ENCODE assay signal across 13 cellular contexts in the genomic region with DNA sequence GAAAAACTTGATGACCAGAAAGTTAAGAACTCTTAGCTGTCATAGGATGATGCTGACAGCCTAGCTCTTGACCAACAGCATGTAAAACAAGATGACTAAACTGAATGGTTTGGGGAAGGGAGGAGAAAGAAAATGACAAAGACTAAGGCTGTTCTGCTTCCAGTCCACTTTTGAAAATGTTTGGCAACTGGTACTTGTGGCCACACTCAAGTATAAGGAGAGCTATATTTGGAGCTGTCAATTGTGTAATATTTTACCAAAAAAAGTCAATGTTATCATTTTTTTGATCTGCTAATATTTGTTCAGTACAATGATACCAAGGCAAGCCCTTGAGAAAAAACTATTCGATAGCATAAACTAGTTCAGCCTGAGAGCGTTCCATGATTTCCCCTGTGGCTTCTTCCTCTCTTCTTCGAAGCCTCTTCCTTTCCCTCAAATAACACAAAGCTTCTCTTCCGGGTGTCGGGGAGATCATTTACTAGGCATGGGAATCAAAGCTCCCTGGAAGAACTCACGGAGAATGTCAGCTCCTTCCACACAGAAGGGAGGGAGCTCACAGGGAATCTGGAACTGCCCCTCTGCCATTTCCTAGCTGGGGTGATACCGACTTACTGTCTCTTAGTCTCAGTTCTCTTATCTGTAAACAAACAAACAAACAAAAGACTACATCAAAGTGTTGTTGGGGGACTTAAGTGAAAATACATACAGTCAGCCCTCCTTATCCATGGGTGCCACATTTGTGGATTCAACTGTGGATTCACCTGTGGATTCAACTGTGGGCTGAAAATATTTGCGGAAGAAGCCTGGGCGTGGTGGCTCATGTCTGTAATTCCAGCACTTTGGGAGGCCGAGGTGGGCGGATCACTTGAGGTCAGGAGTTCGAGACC.
A peak's percentile ranks its signal among the peaks of the same experiment; 100 is the strongest.
DNase-seq lines count a peak whose midpoint lies in the region; ATAC-seq and TF ChIP-seq lines count a peak whose summit lies in the region.
"Had no signal": no experiment of that assay in that cellular context is flagged by ENCODE, and none has a peak within 500 bp of the region (broad histone marks: within the 10 kb centered on the region; RNA-seq: fewer than 3 reads in every experiment).

No MANE protein-coding gene starts in this region.

- CTCF ChIA-PET in activated CD4-positive, alpha-beta memory T cell treated with anti-CD3 and anti-CD28 coated beads, Interleukin-2, amount 10 ng/mL, durations not matched to agents 7 days and 5 days (lab: Charles Lee): interaction anchor here (0.8 kb wide), 1 partner anchor 23 kb away, joined by 3 read pairs; no protein-coding TSS in a partner anchor

- H3K4me1 ChIP-seq in HUES48 (ENCODE audit: control insufficient read depth, insufficient read depth, low read length) (no peaks in the 10 kb centered on the region), mesodermal cell (ENCODE audit: control insufficient read depth, insufficient read depth, low read length, poor library complexity, severe bottlenecking) (no peaks in the 10 kb centered on the region)

- no peaks in the 10 kb centered on the region for H3K4me1 Mint-ChIP-seq in activated CD4-positive, alpha-beta memory T cell treated with anti-CD3 and anti-CD28 coated beads, Interleukin-2, amount 10 ng/mL, durations not matched to agents 7 days and 5 days

- H3K4me3 ChIP-seq in HUES48 (ENCODE audit: low read depth, low read length): no peak overlapping the region
- H3K4me3 ChIP-seq in dorsolateral prefrontal cortex: no peak overlapping the region
- no peak overlapping the region for H3K4me3 ChIP-seq in mesodermal cell (ENCODE audit: extremely low read depth, insufficient read depth, low read length, poor library complexity, severe bottlenecking)
- H3K4me3 ChIP-seq: esophagus muscularis mucosa had no signal

- no peak overlapping the region for H3K4me3 Mint-ChIP-seq in activated CD4-positive, alpha-beta memory T cell treated with anti-CD3 and anti-CD28 coated beads, Interleukin-2, amount 10 ng/mL, durations not matched to agents 7 days and 5 days

- H3K36me3 Mint-ChIP-seq in activated CD4-positive, alpha-beta memory T cell treated with anti-CD3 and anti-CD28 coated beads, Interleukin-2, amount 10 ng/mL, durations not matched to agents 7 days and 5 days (ENCODE audit: low read depth): no peaks in the 10 kb centered on the region

- DNase-seq in AG08395 (ENCODE audit: low spot score): peak; percentile 70
- DNase-seq in dorsolateral prefrontal cortex: no peak
- DNase-seq in activated CD4-positive, alpha-beta memory T cell treated with anti-CD3 and anti-CD28 coated beads, Interleukin-2, amount 10 ng/mL, durations not matched to agents 7 days and 5 days: no peak
- no peak for DNase-seq in HK-2 (ENCODE audit: unreplicated experiment)
- DNase-seq: GOT3, Kasumi-1, NCI-H446 had no signal

- H3K27me3 ChIP-seq in HUES48 (ENCODE audit: control insufficient read depth, insufficient read depth, low read length) (no peaks in the 10 kb centered on the region), dorsolateral prefrontal cortex (no peaks in the 10 kb centered on the region)
- H3K27me3 ChIP-seq: esophagus muscularis mucosa had no signal

- WGBS in mesodermal cell (ENCODE audit: insufficient coverage in 2 of 2), 2 experiments: 82 to 83% methylated on average over 8 to 9 of the region's 12 CpGs

- H3K27ac ChIP-seq in HUES48 (ENCODE audit: low read depth, low read length): peak overlapping the region; percentile 36
- H3K27ac ChIP-seq in dorsolateral prefrontal cortex: peak overlapping the region in 42 of 59 donors; percentile 1 to 84 (median 54)
- H3K27ac ChIP-seq in mesodermal cell (ENCODE audit: low read depth, low read length, severe bottlenecking): peak overlapping the region; percentile 3
- H3K27ac ChIP-seq: C4-2B had no signal

- no peak overlapping the region for H3K27ac Mint-ChIP-seq in activated CD4-positive, alpha-beta memory T cell treated with anti-CD3 and anti-CD28 coated beads, Interleukin-2, amount 10 ng/mL, durations not matched to agents 7 days and 5 days

- H3K9me3 ChIP-seq in HUES48 (ENCODE audit: control insufficient read depth, insufficient read depth, low read length): no peaks in the 10 kb centered on the region
- H3K9me3 ChIP-seq in mesodermal cell (ENCODE audit: control insufficient read depth, low read length): no peaks in the 10 kb centered on the region
- H3K9me3 ChIP-seq: esophagus muscularis mucosa had no signal

- no peak overlapping the region for H3K9ac ChIP-seq in HUES48 (ENCODE audit: low read depth, low read length)

- H3K9me3 Mint-ChIP-seq in activated CD4-positive, alpha-beta memory T cell treated with anti-CD3 and anti-CD28 coated beads, Interleukin-2, amount 10 ng/mL, durations not matched to agents 7 days and 5 days: no peaks in the 10 kb centered on the region

- H3K36me3 ChIP-seq in HUES48 (ENCODE audit: control insufficient read depth, insufficient read depth, low read length): no peaks in the 10 kb centered on the region
- no peaks in the 10 kb centered on the region for H3K36me3 ChIP-seq in mesodermal cell (ENCODE audit: control insufficient read depth, insufficient read depth, low read length)
- H3K36me3 ChIP-seq: esophagus muscularis mucosa had no signal

- peaks cover 8% of the 10 kb centered on the region for H3K27me3 Mint-ChIP-seq in activated CD4-positive, alpha-beta memory T cell treated with anti-CD3 and anti-CD28 coated beads, Interleukin-2, amount 10 ng/mL, durations not matched to agents 7 days and 5 days

- no peak for TF ChIP-seq CTCF in dorsolateral prefrontal cortex (IDR thresholded peaks at IDR 0.05 in 54 of 56, conservative IDR thresholded peaks at IDR 0.05 in 2 of 56; ENCODE audit: low read depth in 1 of 56, partially characterized antibody in 56 of 56)

- POLR2A ChIA-PET in activated CD4-positive, alpha-beta memory T cell treated with anti-CD3 and anti-CD28 coated beads, Interleukin-2, amount 10 ng/mL, durations not matched to agents 7 days and 5 days (lab: Charles Lee): no interaction called here

- ATAC-seq in HG03342 (IDR thresholded peaks at IDR 0.05; ENCODE audit: unreplicated experiment) (no peak), HG02759 (IDR thresholded peaks at IDR 0.05; ENCODE audit: unreplicated experiment) (no peak)

- intact Hi-C loops in dorsolateral prefrontal cortex (cut with DNase I): loop anchor here in 1 of 2 donors (5.0 kb wide), 2 partner anchors 99 to 154 kb away; partner anchors contain the start of gene TMEM150C

Comparison
In these comparisons a context has a peak if more than half of its experiments do, and no peak if none do; other contexts are left out.
1. H3K27ac ChIP-seq: peak in every context shown above with its lines; median percentile 54 in dorsolateral prefrontal cortex; 36 in HUES48; 3 in mesodermal cell.